Comparison of ENCODE assay signal across 9 cellular contexts in the genomic region with DNA sequence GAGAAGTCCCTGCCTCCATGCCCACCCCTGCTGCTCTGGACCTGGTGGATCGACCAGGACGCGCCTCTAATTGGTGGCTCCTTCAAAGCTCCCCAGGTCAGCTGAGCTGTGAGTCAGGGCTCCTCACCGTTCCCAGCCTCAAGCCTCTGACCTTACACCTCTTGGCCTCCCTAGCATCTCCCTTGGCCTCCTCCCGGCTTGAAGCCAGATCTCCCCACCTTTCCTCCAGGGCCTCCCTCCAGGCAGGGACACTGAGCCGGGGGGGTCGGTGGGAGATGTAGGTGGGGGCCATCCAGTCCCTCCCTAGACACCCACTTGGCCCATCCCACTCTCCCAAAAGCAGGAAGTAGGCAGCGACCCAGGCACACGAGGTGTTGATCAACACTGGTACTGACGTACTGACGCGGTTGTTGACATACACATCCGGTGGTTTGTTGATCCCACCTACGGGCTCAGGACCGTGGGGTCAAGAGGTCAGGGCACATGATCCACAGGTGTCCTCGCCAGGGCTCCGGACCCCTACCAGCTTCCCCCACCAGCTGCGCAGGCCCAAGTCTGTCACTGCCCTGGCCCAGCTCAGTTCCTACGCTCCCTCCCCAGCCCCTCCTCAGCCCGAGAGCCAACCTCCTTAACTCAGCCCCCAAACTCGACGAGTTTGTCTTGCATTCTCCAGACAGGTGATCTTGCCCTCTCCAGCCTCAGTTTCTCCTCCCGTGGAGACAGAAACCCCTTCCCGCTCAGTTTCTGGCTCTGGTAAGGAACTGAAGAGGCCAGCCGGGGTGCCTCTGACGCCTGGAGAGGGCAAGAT. TPM values are rescaled to one million over a fixed set of nuclear protein-coding genes. Genes with fewer than 3 reads are reported as not detected.
DNase-seq lines count a peak whose midpoint lies in the region; ATAC-seq and TF ChIP-seq lines count a peak whose summit lies in the region.
"Had no signal": no experiment of that assay in that cellular context is flagged by ENCODE, and none has a peak within 500 bp of the region (broad histone marks: within the 10 kb centered on the region; RNA-seq: fewer than 3 reads in every experiment).

No MANE protein-coding gene starts in this region.

- peak overlapping the region; percentile 85 for H3K9ac ChIP-seq in SU-DHL-6 (ENCODE audit: low read length)

- H3K79me2 ChIP-seq in SU-DHL-6 (ENCODE audit: insufficient read depth, low read length) = peaks cover 10% of the 10 kb centered on the region; the same call in 1 of the 2 replicates

- peak overlapping the region; percentile 87 for H3K4me3 Mint-ChIP-seq in chondrocyte (ENCODE audit: unreplicated experiment)

- H3K36me3 Mint-ChIP-seq in chondrocyte (ENCODE audit: low read depth) = peaks cover 8% of the 10 kb centered on the region

- H3K9me3 Mint-ChIP-seq in chondrocyte (ENCODE audit: low read depth) = no peaks in the 10 kb centered on the region

- H3K4me3 ChIP-seq in SU-DHL-6 (ENCODE audit: insufficient read depth, low read length, poor library complexity, severe bottlenecking) = peak overlapping the region; percentile 75

- DNase-seq in GM10266 (ENCODE audit: extremely low spot score) (peak; percentile 70), chondrocyte (ENCODE audit: low spot score) (no peak), left lobe of liver (ENCODE audit: low spot score) (peak; percentile 68)
- peak; percentile 3 for DNase-seq in stimulated activated naive CD4-positive, alpha-beta T cell treated with Interleukin-2 at 50 U/mL for 16 hours (lab: John Stamatoyannopoulos, UW)

- peak overlapping the region; percentile 24 for H2AFZ ChIP-seq in SU-DHL-6 (ENCODE audit: low read depth, low read length, severe bottlenecking)

- no peaks in the 10 kb centered on the region for H3K27me3 ChIP-seq in SU-DHL-6 (ENCODE audit: low read length)

- no peak for TF ChIP-seq CTCF in GM10266 (IDR thresholded peaks at IDR 0.05; ENCODE audit: control insufficient read depth, insufficient read depth, low read depth, missing control alignments)
- TF ChIP-seq CTCF in SU-DHL-6 (IDR thresholded peaks at IDR 0.05; ENCODE audit: insufficient read depth, low read length, poor library complexity, severe bottlenecking) = no peak
- TF ChIP-seq CTCF in chondrocyte (IDR thresholded peaks at IDR 0.05) = no peak

- H3F3A ChIP-seq in SU-DHL-6 (ENCODE audit: insufficient read depth) = peaks cover 6% of the 10 kb centered on the region

- H3K4me1 Mint-ChIP-seq in chondrocyte (ENCODE audit: low read depth) = peaks cover 21% of the 10 kb centered on the region

- ATAC-seq in HG03354 (IDR thresholded peaks at IDR 0.05; ENCODE audit: poor library complexity, severe bottlenecking, unreplicated experiment) = peak; percentile 23
- peak; percentile 28 for ATAC-seq in left lobe of liver
- no peak for ATAC-seq in GM21825 (IDR thresholded peaks at IDR 0.05; ENCODE audit: unreplicated experiment)
- no peak for ATAC-seq in GM21381 (IDR thresholded peaks at IDR 0.05; ENCODE audit: unreplicated experiment)

- peak overlapping the region; percentile 19; the same call in 1 of the 2 replicates for H3K27ac ChIP-seq in SU-DHL-6 (ENCODE audit: low read depth, low read length)

- H4K20me1 ChIP-seq in SU-DHL-6 (ENCODE audit: low read depth, low read length) = no peaks in the 10 kb centered on the region

- H3K27me3 Mint-ChIP-seq in chondrocyte (ENCODE audit: low read depth) = no peaks in the 10 kb centered on the region

- H3K36me3 ChIP-seq in SU-DHL-6 (ENCODE audit: low read length) = no peaks in the 10 kb centered on the region

- H3K9me3 ChIP-seq in SU-DHL-6 (ENCODE audit: insufficient read depth, low read length) = no peaks in the 10 kb centered on the region

- H3K9me2 ChIP-seq in SU-DHL-6 (replicated peaks; ENCODE audit: insufficient read depth, low read length) = no peaks in the 10 kb centered on the region

- H3K27ac Mint-ChIP-seq in chondrocyte (ENCODE audit: unreplicated experiment) = peak overlapping the region; percentile 95

- peak overlapping the region; percentile 77 for H3K4me2 ChIP-seq in SU-DHL-6 (ENCODE audit: low read depth, low read length, poor library complexity, severe bottlenecking)

RNA-seq across cellular contexts. Expression of gene ATG2A, which starts 0.8 kb away (rescaled TPM):
- total RNA-seq in chondrocyte (15.2 to 21.9 TPM (median 16.3 TPM) in 3 replicates), left lobe of liver (34.0 TPM)

RNA-seq across cellular contexts. Expression of gene PPP2R5B, which starts 8.2 kb away (rescaled TPM):
- total RNA-seq in chondrocyte (21.7 to 33.2 TPM (median 29.3 TPM) in 3 replicates), left lobe of liver (9.1 TPM)

RNA-seq across cellular contexts. Expression of gene GPHA2, which starts 19.4 kb away (rescaled TPM):
- total RNA-seq in chondrocyte (not detected in 3 replicates), left lobe of liver (0.25 TPM)
- total RNA-seq: dermis microvascular lymphatic vessel endothelial cell had no signal

RNA-seq across cellular contexts. Expression of gene EHD1, which starts 37.8 kb away (rescaled TPM):
- 78.9 to 129 TPM (median 111 TPM) in 3 replicates for total RNA-seq in chondrocyte
- 29.9 TPM for total RNA-seq in left lobe of liver

RNA-seq across cellular contexts. Expression of gene MAJIN, which starts 55.7 kb away (rescaled TPM):
- total RNA-seq in chondrocyte = not detected in 3 replicates
- total RNA-seq in left lobe of liver = not detected
- total RNA-seq: dermis microvascular lymphatic vessel endothelial cell had no signal

Comparison
In these comparisons a context has a peak if more than half of its experiments do, and no peak if none do; other contexts are left out.
1. ATAC-seq: peak in HG03354 (single experiment) and left lobe of liver (single experiment); none in GM21825 (single experiment) and GM21381 (single experiment).